ENCODE assay signal across 9 cellular contexts in the genomic region with DNA sequence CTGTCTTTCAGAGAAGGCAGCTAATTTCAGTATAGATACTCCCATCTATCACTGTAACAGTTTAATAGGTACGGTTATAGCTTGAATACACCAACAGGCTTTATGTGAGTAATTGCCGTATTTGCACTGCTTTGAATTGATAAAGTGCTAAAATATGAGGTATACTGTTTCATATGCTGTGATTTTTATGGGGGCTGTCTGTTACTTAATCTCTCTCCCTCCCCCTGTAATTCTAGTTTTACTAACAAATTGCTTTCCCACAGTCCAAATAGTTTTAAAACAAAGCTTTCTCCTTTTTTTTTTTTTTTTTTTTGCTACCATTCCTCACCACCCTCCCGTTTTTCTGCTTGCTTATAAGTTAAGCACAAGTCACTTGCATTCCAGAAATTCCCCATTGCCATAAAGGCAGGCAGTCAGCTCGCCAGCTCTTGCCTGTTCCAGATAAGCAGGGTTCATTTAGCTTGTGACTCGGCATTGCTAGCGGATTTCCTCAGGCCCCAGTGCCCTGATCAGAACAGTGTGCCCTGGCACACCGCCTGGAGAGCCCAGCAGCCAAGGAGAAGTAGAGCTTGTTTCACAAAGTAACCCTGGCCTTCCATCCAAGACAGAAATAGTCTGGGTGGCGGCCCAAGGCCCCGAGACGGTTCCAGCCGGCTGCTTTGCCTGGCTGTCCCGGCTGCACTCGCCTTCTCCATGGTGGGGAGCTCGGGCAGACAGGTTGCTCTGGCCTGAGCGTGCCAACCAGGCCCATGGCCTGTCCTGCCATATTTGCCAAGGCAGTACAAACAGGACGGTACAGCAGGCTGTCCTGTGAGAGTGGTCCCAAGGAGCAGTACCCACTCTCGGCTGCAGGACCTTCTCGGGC. TPM values are rescaled to one million over a fixed set of nuclear protein-coding genes. Genes with fewer than 3 reads are reported as not detected.
DNase-seq lines count a peak whose midpoint lies in the region; ATAC-seq and TF ChIP-seq lines count a peak whose summit lies in the region.
"Had no signal": no experiment of that assay in that cellular context is flagged by ENCODE, and none has a peak within 500 bp of the region (broad histone marks: within the 10 kb centered on the region; RNA-seq: fewer than 3 reads in every experiment).

No MANE protein-coding gene starts in this region.

- intact Hi-C loops in ascending aorta (cut with DNase I): loop anchor here (2.0 kb wide), 1 partner anchor 31 kb away; no protein-coding TSS in a partner anchor
- intact Hi-C loops in left cardiac atrium (cut with DNase I): no loop called here
- intact Hi-C loops in posterior vena cava (cut with DNase I): loop anchor here in 1 of 2 donors (10.0 kb wide), 1 partner anchor 51 kb away; no protein-coding TSS in a partner anchor

- peak overlapping the region; percentile 95 for H3K27ac Mint-ChIP-seq in HFFc6

- H3K27ac ChIP-seq in ascending aorta: peak overlapping the region; percentile 89 to 91
- H3K27ac ChIP-seq: KMS-11 had no signal

- H3K4me3 Mint-ChIP-seq in HFFc6: peak overlapping the region; percentile 55

- H3K9me3 ChIP-seq in ascending aorta: no peaks in the 10 kb centered on the region

- no peaks in the 10 kb centered on the region for H3K9me3 Mint-ChIP-seq in HFFc6

- ATAC-seq in left cardiac atrium (peak; percentile 90 to 92), GM21723 (IDR thresholded peaks at IDR 0.05; ENCODE audit: unreplicated experiment) (no peak), GM21619 (IDR thresholded peaks at IDR 0.05; ENCODE audit: unreplicated experiment) (no peak)

- DNase-seq in HFFc6 (peak; percentile 96), ascending aorta (ENCODE audit: low spot score in 2 of 2) (peak; percentile 90 to 98), left cardiac atrium (peak; percentile 97), posterior vena cava (ENCODE audit: low spot score) (peak; percentile 99), NCI-H2196 (lab: John Stamatoyannopoulos, UW; ENCODE audit: unreplicated experiment) (no peak), NCI-H526 treated with DMSO at 0.1 percent for 48 hours (lab: John Stamatoyannopoulos, UW) (no peak)

- H3K36me3 ChIP-seq in ascending aorta: no peaks in the 10 kb centered on the region

- peaks cover 3% of the 10 kb centered on the region for H3K27me3 Mint-ChIP-seq in HFFc6 (ENCODE audit: insufficient read depth)

- peaks cover 77% of the 10 kb centered on the region for H3K4me1 Mint-ChIP-seq in HFFc6 (ENCODE audit: low read depth)

- H3K4me3 ChIP-seq in ascending aorta: peak overlapping the region; percentile 17 to 24

- peaks cover 32 to 67% of the 10 kb centered on the region in 2 donors for H3K4me1 ChIP-seq in ascending aorta

- H3K36me3 Mint-ChIP-seq in HFFc6 (ENCODE audit: low read depth): peaks cover 16% of the 10 kb centered on the region

- H3K27me3 ChIP-seq in ascending aorta: no peaks in the 10 kb centered on the region

- no peak for TF ChIP-seq CTCF in HFFc6 (IDR thresholded peaks at IDR 0.05)
- no peak for TF ChIP-seq CTCF in ascending aorta (IDR thresholded peaks at IDR 0.05)

RNA-seq across cellular contexts. Expression of gene NPAS1, which starts 43.5 kb away (rescaled TPM):
- 10 to 100 TPM in 1 of 6 experiments, 1 to 10 TPM in 5; 2.2 to 11.5 (median 3.6) TPM for total RNA-seq in HFFc6 (2021; fragmentation: NEBNext Ultra II Directional; extraction: Animal tissue kit (Norgen Biotek cat#: 25700))
- total RNA-seq in ascending aorta: not detected
- 1 to 10 TPM in 1 of 2 donors, under 1 TPM in 1; 0.44 to 1.2 TPM for total RNA-seq in left cardiac atrium
- under 1 TPM; 0.38 to 0.74 TPM for total RNA-seq in posterior vena cava

Comparison
In these comparisons a context has a peak if more than half of its experiments do, and no peak if none do; other contexts are left out.
1. DNase-seq: peak in HFFc6 (single experiment), ascending aorta (2 of 2), left cardiac atrium (single experiment) and posterior vena cava (single experiment); none in NCI-H2196 (single experiment) and NCI-H526 treated with DMSO at 0.1 percent for 48 hours (single experiment).
2. ATAC-seq: peak in left cardiac atrium (2 of 2); none in GM21723 (single experiment) and GM21619 (single experiment).